ENCODE assay signal across 8 cellular contexts in genomic region chr6:7138111-7138510, GRCh38. TPM values are rescaled to one million over a fixed set of nuclear protein-coding genes. Genes with fewer than 3 reads are reported as not detected.
DNase-seq lines count a peak whose midpoint lies in the region; TF ChIP-seq lines count a peak whose summit lies in the region.

No MANE protein-coding gene starts in this region.

- TF ChIP-seq CTCF in A673 (conservative IDR thresholded peaks at IDR 0.05; ENCODE audit: low read depth, low read length) (no peak), ascending aorta (IDR thresholded peaks at IDR 0.05) (no peak)

- H3K36me3 ChIP-seq in A673 (ENCODE audit: insufficient read depth, low read length, poor library complexity, severe bottlenecking) (no peaks in the 10 kb centered on the region), HUES48 (ENCODE audit: control insufficient read depth, insufficient read depth, low read length) (no peaks in the 10 kb centered on the region), ascending aorta (no peaks in the 10 kb centered on the region), mucosa of rectum (ENCODE audit: control insufficient read depth in 2 of 2, insufficient read depth in 2 of 2, low read length in 2 of 2) (no peaks in the 10 kb centered on the region)

- CTCF ChIA-PET in A673 (lab: Charles Lee): no interaction called here

- DNase-seq in A673 (ENCODE audit: low spot score): no peak
- DNase-seq in ascending aorta (ENCODE audit: low spot score in 2 of 2): no peak
- no peak for DNase-seq in nucleus accumbens (lab: John Stamatoyannopoulos, UW)
- no peak for DNase-seq in central memory CD4-positive, alpha-beta T cell
- DNase-seq in NCI-H1694 treated with DMSO at 0.1 percent for 48 hours (lab: John Stamatoyannopoulos, UW): no peak
- no peak for DNase-seq in Kasumi-1 (lab: John Stamatoyannopoulos, UW)

- H3K27ac ChIP-seq in A673 (ENCODE audit: low read depth, low read length, poor library complexity, severe bottlenecking) (peak overlapping the region; percentile 60), HUES48 (ENCODE audit: low read depth, low read length) (peak overlapping the region; percentile 57), ascending aorta (peak overlapping the region; percentile 45 to 59), mucosa of rectum (ENCODE audit: low read depth in 2 of 2, low read length in 2 of 2) (peak overlapping the region; percentile 58 to 94)

- H3K9me3 ChIP-seq in A673 (ENCODE audit: low read depth, low read length, poor library complexity, severe bottlenecking) (no peaks in the 10 kb centered on the region), HUES48 (ENCODE audit: control insufficient read depth, insufficient read depth, low read length) (no peaks in the 10 kb centered on the region), ascending aorta (no peaks in the 10 kb centered on the region), mucosa of rectum (ENCODE audit: control insufficient read depth in 2 of 2, low read length in 2 of 2) (no peaks in the 10 kb centered on the region)

- H3K9ac ChIP-seq in HUES48 (ENCODE audit: low read depth, low read length) (no peak overlapping the region), mucosa of rectum (ENCODE audit: low read depth in 1 of 2, low read length in 2 of 2) (peak overlapping the region in 1 of 2 donors; percentile 56)

- H3K27me3 ChIP-seq in A673 (replicated peaks; ENCODE audit: insufficient read depth, low read depth, low read length, poor library complexity): no peaks in the 10 kb centered on the region
- H3K27me3 ChIP-seq in HUES48 (ENCODE audit: control insufficient read depth, insufficient read depth, low read length): no peaks in the 10 kb centered on the region
- H3K27me3 ChIP-seq in ascending aorta: no peaks in the 10 kb centered on the region
- no peaks in the 10 kb centered on the region for H3K27me3 ChIP-seq in mucosa of rectum (ENCODE audit: control insufficient read depth in 2 of 2, insufficient read depth in 2 of 2, low read length in 2 of 2)

- POLR2A ChIA-PET in A673 (lab: Charles Lee; ENCODE audit: low non-redundant PET): no interaction called here

- intact Hi-C loops in A673 (cut with micrococcal nuclease; ENCODE audit: unreplicated experiment) (no loop called here), ascending aorta (cut with DNase I) (no loop called here)

- H3K4me1 ChIP-seq in A673 (ENCODE audit: insufficient read depth, low read length, poor library complexity, severe bottlenecking) (peaks cover 52% of the 10 kb centered on the region), HUES48 (ENCODE audit: control insufficient read depth, insufficient read depth, low read length) (peaks cover 50% of the 10 kb centered on the region), ascending aorta (peaks cover 0 to 14% of the 10 kb centered on the region in 2 donors), mucosa of rectum (ENCODE audit: control insufficient read depth in 2 of 2, insufficient read depth in 2 of 2, low read length in 2 of 2) (peaks cover 48 to 57% of the 10 kb centered on the region in 2 donors)

- no TSS peak for BruUV-seq in A673 (replicated peaks; lab: Mats Ljungman, UMichigan)

- peak overlapping the region; percentile 11 for H3K4me3 ChIP-seq in A673 (ENCODE audit: low read depth, low read length, poor library complexity, severe bottlenecking)
- H3K4me3 ChIP-seq in HUES48 (ENCODE audit: low read depth, low read length): no peak overlapping the region
- no peak overlapping the region for H3K4me3 ChIP-seq in ascending aorta
- peak overlapping the region in 1 of 2 donors; percentile 4 for H3K4me3 ChIP-seq in mucosa of rectum (ENCODE audit: low read length in 2 of 2)

RNA-seq across cellular contexts. Expression of gene RREB1, which starts 30.4 kb away (rescaled TPM):
- 55.5 and 61.6 TPM in 2 replicates for total RNA-seq in A673 (2021)
- 48.9 TPM for total RNA-seq in ascending aorta
